ENCODE assay signal across 1 cellular context in genomic region chr7:157575777-157576176, GRCh38.
TF ChIP-seq lines count a peak whose summit lies in the region.

No MANE protein-coding gene starts in this region.

TF ChIP-seq in SK-N-SH, 30 proteins besides CTCF, POLR2A, EP300 and RAD21 (continued from another document):
- TF ChIP-seq REST (IDR thresholded peaks at IDR 0.05; ENCODE audit: low read depth, low read length) (no peak), USF2 (IDR thresholded peaks at IDR 0.05; ENCODE audit: borderline replicate concordance, low read depth, low read length) (no peak), RFX5 (IDR thresholded peaks at IDR 0.05; ENCODE audit: low read length) (no peak), MAX (IDR thresholded peaks at IDR 0.05; ENCODE audit: low read depth) (no peak)
